8 cellular contexts compared by ENCODE assay signal in genomic region chr19:49453757-49454248, GRCh38. TPM values are rescaled to one million over a fixed set of nuclear protein-coding genes. Genes with fewer than 3 reads are reported as not detected.
DNase-seq lines count a peak whose midpoint lies in the region; ATAC-seq and TF ChIP-seq lines count a peak whose summit lies in the region.

No MANE protein-coding gene starts in this region.

- H3K79me2 ChIP-seq in PC-9 (ENCODE audit: low read depth) (peaks cover 53% of the 10 kb centered on the region), trophoblast cell (ENCODE audit: control insufficient read depth, insufficient read depth, low read length, poor library complexity) (peaks cover 9% of the 10 kb centered on the region)

- intact Hi-C loops in PC-9 (cut with micrococcal nuclease; ENCODE audit: unreplicated experiment), result loop anchor here (1.0 to 2.0 kb wide), 3 partner anchors 33 to 187 kb away; partner anchors contain the start of genes RPL13A, RPS11 and RRAS

- CTCF ChIA-PET in PC-9 (lab: Charles Lee), result no interaction called here

- peak overlapping the region; percentile 90 for H3K4ac ChIP-seq in trophoblast cell (ENCODE audit: low read depth, low read length)

- peak overlapping the region; percentile 88 for H4K12ac ChIP-seq in trophoblast cell (ENCODE audit: low read depth, low read length)

- H3K23ac ChIP-seq in trophoblast cell (ENCODE audit: low read length), result no peak overlapping the region

- H2BK5ac ChIP-seq in trophoblast cell (ENCODE audit: low read depth, low read length, poor library complexity), result peak overlapping the region; percentile 49

- peak overlapping the region; percentile 95 for H4K8ac ChIP-seq in trophoblast cell (ENCODE audit: low read depth, low read length)

- H4K20me1 ChIP-seq in PC-9 (ENCODE audit: insufficient read depth), result no peaks in the 10 kb centered on the region

- H2AFZ ChIP-seq in PC-9 (peak overlapping the region; percentile 70), trophoblast cell (ENCODE audit: insufficient read depth, low read length, poor library complexity) (peak overlapping the region; percentile 58)

- H3F3A ChIP-seq in PC-9 (ENCODE audit: insufficient read depth, low read depth), result peaks cover 26% of the 10 kb centered on the region

- peaks cover 11% of the 10 kb centered on the region for H3K79me1 ChIP-seq in trophoblast cell (ENCODE audit: low read length)

- peaks cover 13% of the 10 kb centered on the region for H3K4me1 ChIP-seq in PC-9 (replicated peaks; ENCODE audit: insufficient read depth)
- peaks cover 0 to 8% of the 10 kb centered on the region in 2 experiments for H3K4me1 ChIP-seq in trophoblast cell (ENCODE audit: control insufficient read depth in 1 of 2, insufficient read depth in 2 of 2, low read length in 2 of 2)

- no peaks in the 10 kb centered on the region for H3K9me2 ChIP-seq in PC-9 (ENCODE audit: insufficient read depth)

- H3K4me3 ChIP-seq in PC-9 (peak overlapping the region; percentile 87), epithelial cell of proximal tubule (ENCODE audit: low read depth, low read length) (peak overlapping the region; percentile 98), trophoblast cell (ENCODE audit: low read depth, low read length) (peak overlapping the region; percentile 73)

- DNase-seq in ELR (ENCODE audit: low read depth), result peak; percentile 37
- DNase-seq in PC-9, result no peak
- DNase-seq in epithelial cell of proximal tubule (ENCODE audit: low read depth), result no peak
- DNase-seq in trophoblast cell, result no peak
- DNase-seq in KBM-7, result no peak
- no peak for DNase-seq in stimulated activated CD4-positive, alpha-beta T cell treated with anti-CD3 and anti-CD28 coated beads, Interleukin-2, amount 100 ng/mL, for 48 hours

- TSS peak; percentile 86 for BruUV-seq in PC-9 (replicated peaks; lab: Mats Ljungman, UMichigan)

- H3K9me3 ChIP-seq in PC-9 (ENCODE audit: insufficient read depth, low read depth) (no peaks in the 10 kb centered on the region), trophoblast cell (ENCODE audit: insufficient read depth, low read depth, low read length) (no peaks in the 10 kb centered on the region)

- H3K4me2 ChIP-seq in PC-9 (peak overlapping the region; percentile 85), trophoblast cell (ENCODE audit: low read length) (peak overlapping the region; percentile 60)

- H3K9ac ChIP-seq in trophoblast cell (ENCODE audit: low read length), result peak overlapping the region; percentile 73

- H3K36me3 ChIP-seq in PC-9 (ENCODE audit: low read depth) (peaks cover 4% of the 10 kb centered on the region), trophoblast cell (ENCODE audit: control insufficient read depth in 1 of 2, insufficient read depth in 2 of 2, low read length in 2 of 2) (peaks cover 6 to 12% of the 10 kb centered on the region in 2 experiments)

- H3K27ac ChIP-seq in PC-9 (peak overlapping the region; percentile 92), trophoblast cell (ENCODE audit: low read depth, low read length) (peak overlapping the region; percentile 97)

- no peak for ATAC-seq in GM21367 (IDR thresholded peaks at IDR 0.05; ENCODE audit: unreplicated experiment)
- no peak for ATAC-seq in GM21717 (IDR thresholded peaks at IDR 0.05; ENCODE audit: unreplicated experiment)

- H2BK120ac ChIP-seq in trophoblast cell (ENCODE audit: insufficient read depth, low read length, poor library complexity), result peak overlapping the region; percentile 39

- H4K91ac ChIP-seq in trophoblast cell (ENCODE audit: low read depth, low read length), result peak overlapping the region; percentile 97

- no peaks in the 10 kb centered on the region for H3K27me3 ChIP-seq in PC-9 (ENCODE audit: insufficient read depth, low read depth)
- no peaks in the 10 kb centered on the region for H3K27me3 ChIP-seq in trophoblast cell (ENCODE audit: insufficient read depth, low read length)

- H3K18ac ChIP-seq in trophoblast cell (ENCODE audit: low read length), result peak overlapping the region; percentile 70

- H2AK5ac ChIP-seq in trophoblast cell (ENCODE audit: low read length), result peak overlapping the region; percentile 78

- POLR2A ChIA-PET in PC-9 (lab: Charles Lee; ENCODE audit: unreplicated experiment), result interaction anchor here (0.5 to 1.0 kb wide), 7 partner anchors 187 to 1043 kb away, joined by 3 to 7 read pairs (median 5); partner anchors contain the start of genes BCL2L12, CA11 and IRF3

- WGBS in trophoblast cell (ENCODE audit: extremely low coverage, insufficient coverage, insufficient read length), result no CpG with 5 or more reads among the region's 11 CpGs

- TF ChIP-seq CTCF in PC-9 (conservative IDR thresholded peaks at IDR 0.05) (no peak), epithelial cell of proximal tubule (conservative IDR thresholded peaks at IDR 0.05; ENCODE audit: low read depth, low read length) (no peak)

- no peak overlapping the region for H2BK12ac ChIP-seq in trophoblast cell (ENCODE audit: low read length)

- in situ Hi-C loops in KBM-7 (cut with MboI; ENCODE audit: low pct_unique_long_range_greater_than_20kb, low sequenced_read_pairs), result no loop called here

- H3K14ac ChIP-seq in trophoblast cell (ENCODE audit: low read length), result peak overlapping the region; percentile 85

RNA-seq across cellular contexts. Expression of gene ALDH16A1, which starts 0.8 kb away (rescaled TPM):
- 40.9 and 66.8 TPM in 2 replicates for total RNA-seq in PC-9 (2021)
- total RNA-seq in epithelial cell of proximal tubule, result 41.5 and 44.9 TPM in 2 replicates
- polyA plus RNA-seq in trophoblast cell (2013), result 14.8 and 16.7 TPM in 2 replicates

RNA-seq across cellular contexts. Expression of gene PIH1D1, which starts 2.2 kb away (rescaled TPM):
- total RNA-seq in PC-9 (2021) (156 and 184 TPM in 2 replicates), epithelial cell of proximal tubule (130 and 147 TPM in 2 replicates)
- polyA plus RNA-seq in trophoblast cell (2013), result 67.0 and 67.7 TPM in 2 replicates

RNA-seq across cellular contexts. Expression of gene SLC17A7, which starts 12.5 kb away (rescaled TPM):
- total RNA-seq in PC-9 (2021) (0.68 and 0.70 TPM in 2 replicates), epithelial cell of proximal tubule (not detected in 2 replicates)
- 0.12 and 0.16 TPM in 2 replicates for polyA plus RNA-seq in trophoblast cell (2013)

RNA-seq across cellular contexts. Expression of gene FLT3LG, which starts 20.2 kb away (rescaled TPM):
- 5.1 and 5.3 TPM in 2 replicates for total RNA-seq in PC-9 (2021)
- 0.81 and 2.5 TPM in 2 replicates for total RNA-seq in epithelial cell of proximal tubule
- 0.29 and 0.55 TPM in 2 replicates for polyA plus RNA-seq in trophoblast cell (2013)

RNA-seq across cellular contexts. Expression of gene GFY, which starts 28.6 kb away (rescaled TPM):
- total RNA-seq in PC-9 (2021) (not detected in 2 replicates), epithelial cell of proximal tubule (not detected in 2 replicates)
- 0.03 and 0.04 TPM in 2 replicates for polyA plus RNA-seq in trophoblast cell (2013)
